In the genomic region with DNA sequence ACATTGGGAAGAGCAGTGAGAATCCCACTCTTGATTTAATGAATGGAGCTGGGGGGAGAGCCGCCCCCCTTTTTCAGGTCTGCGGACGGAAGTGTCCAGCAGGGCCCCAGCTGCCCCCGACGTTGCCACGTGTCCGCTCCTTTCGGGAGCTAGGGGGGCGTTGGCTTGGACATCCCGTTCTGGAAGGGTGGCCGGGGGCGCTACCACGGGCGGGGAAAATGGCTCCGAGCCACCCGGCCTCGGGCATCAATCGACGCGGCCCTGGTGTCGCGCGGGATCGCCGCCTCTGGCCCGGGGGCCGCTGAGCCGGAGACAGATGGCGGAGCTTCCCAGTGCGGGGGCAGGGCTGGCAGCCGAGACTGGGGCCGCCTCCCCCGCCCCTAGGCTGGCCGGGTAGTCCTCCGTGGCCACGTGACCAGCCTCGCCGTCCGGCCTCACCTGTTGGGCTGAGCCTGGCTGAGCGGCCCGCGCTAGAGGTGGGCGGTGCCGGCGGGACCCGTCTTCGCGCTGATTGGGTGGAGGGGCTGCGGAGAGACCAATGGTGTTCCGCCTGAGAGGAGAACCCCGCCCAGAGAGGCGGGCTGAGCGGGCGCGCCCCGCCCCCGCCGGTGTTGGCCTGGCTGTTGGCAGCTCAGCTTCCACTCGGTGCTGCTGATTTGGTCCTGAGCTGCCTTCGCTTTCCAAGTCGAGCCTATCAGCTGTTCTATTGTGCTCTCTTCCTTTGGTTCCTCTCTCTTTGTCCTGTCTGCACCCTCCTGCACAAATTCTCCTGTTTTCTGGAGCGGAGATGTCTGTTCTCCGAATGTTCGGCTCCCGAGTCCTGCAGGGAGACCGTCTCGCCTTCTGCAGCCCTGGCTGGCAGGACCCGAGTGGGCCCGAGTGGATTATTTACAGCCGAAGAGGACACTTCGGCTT, we compare ENCODE assay signal across 1 cellular context.
TF ChIP-seq lines count a peak whose summit lies in the region.

No MANE protein-coding gene starts in this region.

TF ChIP-seq in WTC11, 78 proteins besides CTCF, POLR2A, EP300 and RAD21 (continued from another document and continues in another):
- TF ChIP-seq, protein P1, sequence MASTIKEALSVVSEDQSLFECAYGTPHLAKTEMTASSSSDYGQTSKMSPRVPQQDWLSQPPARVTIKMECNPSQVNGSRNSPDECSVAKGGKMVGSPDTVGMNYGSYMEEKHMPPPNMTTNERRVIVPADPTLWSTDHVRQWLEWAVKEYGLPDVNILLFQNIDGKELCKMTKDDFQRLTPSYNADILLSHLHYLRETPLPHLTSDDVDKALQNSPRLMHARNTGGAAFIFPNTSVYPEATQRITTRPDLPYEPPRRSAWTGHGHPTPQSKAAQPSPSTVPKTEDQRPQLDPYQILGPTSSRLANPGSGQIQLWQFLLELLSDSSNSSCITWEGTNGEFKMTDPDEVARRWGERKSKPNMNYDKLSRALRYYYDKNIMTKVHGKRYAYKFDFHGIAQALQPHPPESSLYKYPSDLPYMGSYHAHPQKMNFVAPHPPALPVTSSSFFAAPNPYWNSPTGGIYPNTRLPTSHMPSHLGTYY (CRISPR knock-in tag; IDR thresholded peaks at IDR 0.05) = no peak
- TF ChIP-seq PREB (CRISPR knock-in tag; IDR thresholded peaks at IDR 0.05; ENCODE audit: borderline replicate concordance) (no peak), ZNF263 (CRISPR knock-in tag; IDR thresholded peaks at IDR 0.05; ENCODE audit: low read depth) (no peak), OVOL2 (CRISPR knock-in tag; IDR thresholded peaks at IDR 0.05; ENCODE audit: borderline replicate concordance) (no peak), ZNF396 (CRISPR knock-in tag; IDR thresholded peaks at IDR 0.05; ENCODE audit: borderline replicate concordance) (no peak), NR1H2 (CRISPR knock-in tag; IDR thresholded peaks at IDR 0.05) (no peak), IRF1 (CRISPR knock-in tag; IDR thresholded peaks at IDR 0.05) (no peak), NFE2L1 (CRISPR knock-in tag; IDR thresholded peaks at IDR 0.05) (0 out of 2 replicates have a peak, but pooled peaks have one; percentile 31), NR3C1 (CRISPR knock-in tag; conservative IDR thresholded peaks at IDR 0.05; ENCODE audit: low read depth) (0 out of 2 replicates have a peak, but pooled peaks have one; percentile 59), IRF2 (CRISPR knock-in tag; IDR thresholded peaks at IDR 0.05; ENCODE audit: borderline replicate concordance, low read depth) (no peak), E2F4 (CRISPR knock-in tag; IDR thresholded peaks at IDR 0.05; ENCODE audit: borderline replicate concordance, low read depth) (0 out of 2 replicates have a peak, but pooled peaks have one; percentile 33), NR2C2 (CRISPR knock-in tag; IDR thresholded peaks at IDR 0.05) (no peak), SOX15 (CRISPR knock-in tag; IDR thresholded peaks at IDR 0.05) (no peak), ZBTB21 (CRISPR knock-in tag; IDR thresholded peaks at IDR 0.05; ENCODE audit: borderline replicate concordance) (peak; percentile 24; the same call in 1 of the 2 replicates), HMGXB4 (CRISPR knock-in tag; IDR thresholded peaks at IDR 0.05) (0 out of 2 replicates have a peak, but pooled peaks have one; percentile 38), ZNF121 (CRISPR knock-in tag; IDR thresholded peaks at IDR 0.05) (no peak), ZNF281 (CRISPR knock-in tag; IDR thresholded peaks at IDR 0.05) (peak; percentile 87)
- TF ChIP-seq, protein P2, sequence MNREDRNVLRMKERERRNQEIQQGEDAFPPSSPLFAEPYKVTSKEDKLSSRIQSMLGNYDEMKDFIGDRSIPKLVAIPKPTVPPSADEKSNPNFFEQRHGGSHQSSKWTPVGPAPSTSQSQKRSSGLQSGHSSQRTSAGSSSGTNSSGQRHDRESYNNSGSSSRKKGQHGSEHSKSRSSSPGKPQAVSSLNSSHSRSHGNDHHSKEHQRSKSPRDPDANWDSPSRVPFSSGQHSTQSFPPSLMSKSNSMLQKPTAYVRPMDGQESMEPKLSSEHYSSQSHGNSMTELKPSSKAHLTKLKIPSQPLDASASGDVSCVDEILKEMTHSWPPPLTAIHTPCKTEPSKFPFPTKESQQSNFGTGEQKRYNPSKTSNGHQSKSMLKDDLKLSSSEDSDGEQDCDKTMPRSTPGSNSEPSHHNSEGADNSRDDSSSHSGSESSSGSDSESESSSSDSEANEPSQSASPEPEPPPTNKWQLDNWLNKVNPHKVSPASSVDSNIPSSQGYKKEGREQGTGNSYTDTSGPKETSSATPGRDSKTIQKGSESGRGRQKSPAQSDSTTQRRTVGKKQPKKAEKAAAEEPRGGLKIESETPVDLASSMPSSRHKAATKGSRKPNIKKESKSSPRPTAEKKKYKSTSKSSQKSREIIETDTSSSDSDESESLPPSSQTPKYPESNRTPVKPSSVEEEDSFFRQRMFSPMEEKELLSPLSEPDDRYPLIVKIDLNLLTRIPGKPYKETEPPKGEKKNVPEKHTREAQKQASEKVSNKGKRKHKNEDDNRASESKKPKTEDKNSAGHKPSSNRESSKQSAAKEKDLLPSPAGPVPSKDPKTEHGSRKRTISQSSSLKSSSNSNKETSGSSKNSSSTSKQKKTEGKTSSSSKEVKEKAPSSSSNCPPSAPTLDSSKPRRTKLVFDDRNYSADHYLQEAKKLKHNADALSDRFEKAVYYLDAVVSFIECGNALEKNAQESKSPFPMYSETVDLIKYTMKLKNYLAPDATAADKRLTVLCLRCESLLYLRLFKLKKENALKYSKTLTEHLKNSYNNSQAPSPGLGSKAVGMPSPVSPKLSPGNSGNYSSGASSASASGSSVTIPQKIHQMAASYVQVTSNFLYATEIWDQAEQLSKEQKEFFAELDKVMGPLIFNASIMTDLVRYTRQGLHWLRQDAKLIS (CRISPR knock-in tag; IDR thresholded peaks at IDR 0.05; ENCODE audit: borderline replicate concordance) = peak; percentile 35; the same call in 1 of the 2 replicates
- TF ChIP-seq, protein P3, sequence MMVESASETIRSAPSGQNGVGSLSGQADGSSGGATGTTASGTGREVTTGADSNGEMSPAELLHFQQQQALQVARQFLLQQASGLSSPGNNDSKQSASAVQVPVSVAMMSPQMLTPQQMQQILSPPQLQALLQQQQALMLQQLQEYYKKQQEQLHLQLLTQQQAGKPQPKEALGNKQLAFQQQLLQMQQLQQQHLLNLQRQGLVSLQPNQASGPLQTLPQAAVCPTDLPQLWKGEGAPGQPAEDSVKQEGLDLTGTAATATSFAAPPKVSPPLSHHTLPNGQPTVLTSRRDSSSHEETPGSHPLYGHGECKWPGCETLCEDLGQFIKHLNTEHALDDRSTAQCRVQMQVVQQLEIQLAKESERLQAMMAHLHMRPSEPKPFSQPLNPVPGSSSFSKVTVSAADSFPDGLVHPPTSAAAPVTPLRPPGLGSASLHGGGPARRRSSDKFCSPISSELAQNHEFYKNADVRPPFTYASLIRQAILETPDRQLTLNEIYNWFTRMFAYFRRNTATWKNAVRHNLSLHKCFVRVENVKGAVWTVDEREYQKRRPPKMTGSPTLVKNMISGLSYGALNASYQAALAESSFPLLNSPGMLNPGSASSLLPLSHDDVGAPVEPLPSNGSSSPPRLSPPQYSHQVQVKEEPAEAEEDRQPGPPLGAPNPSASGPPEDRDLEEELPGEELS (CRISPR knock-in tag; IDR thresholded peaks at IDR 0.05) = peak; percentile 76
- TF ChIP-seq, protein P4, sequence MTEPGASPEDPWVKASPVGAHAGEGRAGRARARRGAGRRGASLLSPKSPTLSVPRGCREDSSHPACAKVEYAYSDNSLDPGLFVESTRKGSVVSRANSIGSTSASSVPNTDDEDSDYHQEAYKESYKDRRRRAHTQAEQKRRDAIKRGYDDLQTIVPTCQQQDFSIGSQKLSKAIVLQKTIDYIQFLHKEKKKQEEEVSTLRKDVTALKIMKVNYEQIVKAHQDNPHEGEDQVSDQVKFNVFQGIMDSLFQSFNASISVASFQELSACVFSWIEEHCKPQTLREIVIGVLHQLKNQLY (CRISPR knock-in tag; IDR thresholded peaks at IDR 0.05) = no peak
- TF ChIP-seq, protein P5, sequence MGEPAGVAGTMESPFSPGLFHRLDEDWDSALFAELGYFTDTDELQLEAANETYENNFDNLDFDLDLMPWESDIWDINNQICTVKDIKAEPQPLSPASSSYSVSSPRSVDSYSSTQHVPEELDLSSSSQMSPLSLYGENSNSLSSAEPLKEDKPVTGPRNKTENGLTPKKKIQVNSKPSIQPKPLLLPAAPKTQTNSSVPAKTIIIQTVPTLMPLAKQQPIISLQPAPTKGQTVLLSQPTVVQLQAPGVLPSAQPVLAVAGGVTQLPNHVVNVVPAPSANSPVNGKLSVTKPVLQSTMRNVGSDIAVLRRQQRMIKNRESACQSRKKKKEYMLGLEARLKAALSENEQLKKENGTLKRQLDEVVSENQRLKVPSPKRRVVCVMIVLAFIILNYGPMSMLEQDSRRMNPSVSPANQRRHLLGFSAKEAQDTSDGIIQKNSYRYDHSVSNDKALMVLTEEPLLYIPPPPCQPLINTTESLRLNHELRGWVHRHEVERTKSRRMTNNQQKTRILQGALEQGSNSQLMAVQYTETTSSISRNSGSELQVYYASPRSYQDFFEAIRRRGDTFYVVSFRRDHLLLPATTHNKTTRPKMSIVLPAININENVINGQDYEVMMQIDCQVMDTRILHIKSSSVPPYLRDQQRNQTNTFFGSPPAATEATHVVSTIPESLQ (CRISPR knock-in tag; IDR thresholded peaks at IDR 0.05) = no peak
- TF ChIP-seq, protein P6, sequence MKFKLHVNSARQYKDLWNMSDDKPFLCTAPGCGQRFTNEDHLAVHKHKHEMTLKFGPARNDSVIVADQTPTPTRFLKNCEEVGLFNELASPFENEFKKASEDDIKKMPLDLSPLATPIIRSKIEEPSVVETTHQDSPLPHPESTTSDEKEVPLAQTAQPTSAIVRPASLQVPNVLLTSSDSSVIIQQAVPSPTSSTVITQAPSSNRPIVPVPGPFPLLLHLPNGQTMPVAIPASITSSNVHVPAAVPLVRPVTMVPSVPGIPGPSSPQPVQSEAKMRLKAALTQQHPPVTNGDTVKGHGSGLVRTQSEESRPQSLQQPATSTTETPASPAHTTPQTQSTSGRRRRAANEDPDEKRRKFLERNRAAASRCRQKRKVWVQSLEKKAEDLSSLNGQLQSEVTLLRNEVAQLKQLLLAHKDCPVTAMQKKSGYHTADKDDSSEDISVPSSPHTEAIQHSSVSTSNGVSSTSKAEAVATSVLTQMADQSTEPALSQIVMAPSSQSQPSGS (CRISPR knock-in tag; IDR thresholded peaks at IDR 0.05; ENCODE audit: borderline replicate concordance, low read depth) = no peak
- TF ChIP-seq, protein P7, sequence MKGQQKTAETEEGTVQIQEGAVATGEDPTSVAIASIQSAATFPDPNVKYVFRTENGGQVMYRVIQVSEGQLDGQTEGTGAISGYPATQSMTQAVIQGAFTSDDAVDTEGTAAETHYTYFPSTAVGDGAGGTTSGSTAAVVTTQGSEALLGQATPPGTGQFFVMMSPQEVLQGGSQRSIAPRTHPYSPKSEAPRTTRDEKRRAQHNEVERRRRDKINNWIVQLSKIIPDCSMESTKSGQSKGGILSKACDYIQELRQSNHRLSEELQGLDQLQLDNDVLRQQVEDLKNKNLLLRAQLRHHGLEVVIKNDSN (CRISPR knock-in tag; IDR thresholded peaks at IDR 0.05) = peak; percentile 98
- TF ChIP-seq, protein P8, sequence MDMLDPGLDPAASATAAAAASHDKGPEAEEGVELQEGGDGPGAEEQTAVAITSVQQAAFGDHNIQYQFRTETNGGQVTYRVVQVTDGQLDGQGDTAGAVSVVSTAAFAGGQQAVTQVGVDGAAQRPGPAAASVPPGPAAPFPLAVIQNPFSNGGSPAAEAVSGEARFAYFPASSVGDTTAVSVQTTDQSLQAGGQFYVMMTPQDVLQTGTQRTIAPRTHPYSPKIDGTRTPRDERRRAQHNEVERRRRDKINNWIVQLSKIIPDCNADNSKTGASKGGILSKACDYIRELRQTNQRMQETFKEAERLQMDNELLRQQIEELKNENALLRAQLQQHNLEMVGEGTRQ (CRISPR knock-in tag; IDR thresholded peaks at IDR 0.05) = peak; percentile 98
